8 cellular contexts compared by ENCODE assay signal in the genomic region with DNA sequence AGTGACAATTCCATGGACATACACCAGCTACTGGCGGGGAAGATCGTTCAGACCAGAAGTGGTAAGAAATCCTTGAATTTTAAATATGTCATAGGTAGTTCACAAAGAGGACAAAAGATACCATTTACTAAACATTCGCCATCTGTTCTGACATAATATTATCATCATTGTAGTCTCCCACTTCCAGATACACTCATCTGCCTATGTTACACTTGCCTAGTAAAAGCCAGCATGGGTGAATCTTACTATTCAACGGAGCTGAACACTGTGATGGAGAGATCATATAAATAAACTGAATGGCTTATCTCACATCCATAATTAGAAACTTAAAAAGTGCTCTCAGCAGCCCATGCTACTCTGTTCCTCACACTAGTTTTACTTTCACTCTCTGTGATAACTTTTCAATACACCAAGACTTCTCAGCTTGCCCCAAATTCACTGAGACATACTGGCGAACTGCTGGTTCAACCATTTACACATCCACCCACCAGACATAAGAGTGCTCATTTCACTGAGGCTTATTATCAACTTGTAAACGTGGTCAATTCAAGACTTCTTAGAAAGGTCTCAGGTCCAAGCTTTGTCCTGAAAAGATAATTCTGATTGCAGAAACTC. TPM values are rescaled to one million over a fixed set of nuclear protein-coding genes. Genes with fewer than 3 reads are reported as not detected.
DNase-seq lines count a peak whose midpoint lies in the region; ATAC-seq and TF ChIP-seq lines count a peak whose summit lies in the region.

No MANE protein-coding gene starts in this region.

- peak overlapping the region; percentile 100 for H3K27ac Mint-ChIP-seq in memory B cell

- WGBS in mammary epithelial cell (ENCODE audit: low coverage, missing lambda C conversion rate), result 14% methylated on average over 6 of the region's 6 CpGs

- peaks cover 31% of the 10 kb centered on the region for H3K4me1 Mint-ChIP-seq in memory B cell

- H3K79me2 ChIP-seq in MM.1S (ENCODE audit: low read length), result peaks cover 49% of the 10 kb centered on the region
- peaks cover 46% of the 10 kb centered on the region for H3K79me2 ChIP-seq in mammary epithelial cell (ENCODE audit: insufficient read depth, low read length)

- H3K36me3 Mint-ChIP-seq in memory B cell, result peaks cover 4% of the 10 kb centered on the region

- no peak for TF ChIP-seq POLR2A in uterus (IDR thresholded peaks at IDR 0.05)

- TF ChIP-seq CTCF in MM.1S (IDR thresholded peaks at IDR 0.05; ENCODE audit: low read length) (no peak; the same call in 1 of the 2 replicates), mammary epithelial cell (conservative IDR thresholded peaks at IDR 0.05 in 1 of 2, IDR thresholded peaks at IDR 0.05 in 1 of 2; ENCODE audit: extremely low read depth in 1 of 2, insufficient read depth in 1 of 2, low read depth in 1 of 2, low read length in 2 of 2) (peak in 1 of 2 donors; percentile 72), uterus (IDR thresholded peaks at IDR 0.05) (no peak)

- H3K27ac ChIP-seq in MM.1S (ENCODE audit: low read length), result peak overlapping the region; percentile 96
- peak overlapping the region; percentile 95 for H3K27ac ChIP-seq in mammary epithelial cell (ENCODE audit: insufficient read depth, low read depth, low read length)
- H3K27ac ChIP-seq in uterus, result peak overlapping the region; percentile 98

- peaks cover 24% of the 10 kb centered on the region for H3F3A ChIP-seq in MM.1S (ENCODE audit: insufficient read depth, low read length)

- H3K27me3 ChIP-seq in HAP-1 (ENCODE audit: low read depth), result no peaks in the 10 kb centered on the region
- H3K27me3 ChIP-seq in MM.1S (replicated peaks; ENCODE audit: insufficient read depth, low read length), result no peaks in the 10 kb centered on the region
- no peaks in the 10 kb centered on the region for H3K27me3 ChIP-seq in mammary epithelial cell (ENCODE audit: insufficient read depth, low read length)
- no peaks in the 10 kb centered on the region for H3K27me3 ChIP-seq in uterus

- no peaks in the 10 kb centered on the region for H3K9me2 ChIP-seq in MM.1S (replicated peaks; ENCODE audit: insufficient read depth, low read length)

- dilution Hi-C loops in mammary epithelial cell (cut with HindIII; ENCODE audit: low sequenced_read_pairs), result no loop called here

- H3K4me2 ChIP-seq in MM.1S (ENCODE audit: low read depth, low read length) (peak overlapping the region; percentile 62), mammary epithelial cell (ENCODE audit: insufficient read depth, low read depth, low read length) (peak overlapping the region; percentile 78)

- H3K4me1 ChIP-seq in HAP-1 (peaks cover 9% of the 10 kb centered on the region), MM.1S (ENCODE audit: low read length) (peaks cover 16% of the 10 kb centered on the region), mammary epithelial cell (ENCODE audit: insufficient read depth, low read length) (peaks cover 13% of the 10 kb centered on the region), uterus (peaks cover 7 to 8% of the 10 kb centered on the region in 2 donors)

- no TSS peak for BruUV-seq in mammary epithelial cell (replicated peaks; lab: Mats Ljungman, UMichigan)

- intact Hi-C loops in mammary epithelial cell (cut with micrococcal nuclease) (loop anchor here (1.0 to 5.0 kb wide), 6 partner anchors 16 to 257 kb away; a partner anchor contains a TSS), uterus (cut with DNase I; ENCODE audit: low total_unique reads) (no loop called here)

- no peaks in the 10 kb centered on the region for H3K27me3 Mint-ChIP-seq in memory B cell

- peak; percentile 52 for ATAC-seq in memory B cell (ENCODE audit: low read depth)

- peak overlapping the region; percentile 56 for H2AFZ ChIP-seq in MM.1S (ENCODE audit: low read length)
- peak overlapping the region; percentile 93 for H2AFZ ChIP-seq in mammary epithelial cell (ENCODE audit: low read depth, low read length)

- peak overlapping the region; percentile 99 for H3K4me3 Mint-ChIP-seq in memory B cell

- CTCF ChIA-PET in mammary epithelial cell (lab: Charles Lee; ENCODE audit: low non-redundant PET), result no interaction called here

- in situ Hi-C loops in HAP-1 (cut with MboI; ENCODE audit: low sequenced_read_pairs) (no loop called here), mammary epithelial cell (cut with MboI; ENCODE audit: low sequenced_read_pairs in 2 of 2) (no loop called here)

- H3K36me3 ChIP-seq in HAP-1 (replicated peaks) (peaks cover 6% of the 10 kb centered on the region; the same call in 1 of the 2 replicates), MM.1S (replicated peaks; ENCODE audit: insufficient read depth, low read length) (0 out of 2 replicates have a peak, but pooled peaks cover 6% of the 10 kb centered on the region), mammary epithelial cell (ENCODE audit: insufficient read depth, low read length) (no peaks in the 10 kb centered on the region), uterus (no peaks in the 10 kb centered on the region)

- DNase-seq in DMS53 treated with DMSO at 0.1 percent for 48 hours (lab: John Stamatoyannopoulos, UW; ENCODE audit: unreplicated experiment), result peak; percentile 74
- DNase-seq in DMS53 (lab: John Stamatoyannopoulos, UW), result no peak
- DNase-seq in HAP-1 (ENCODE audit: low spot score in 2 of 2), result no peak
- peak; percentile 89 for DNase-seq in MM.1S
- DNase-seq in mammary epithelial cell, result no peak
- no peak for DNase-seq in memory B cell (ENCODE audit: low spot score in 2 of 2)
- DNase-seq in uterus, result peak in 1 of 2 donors; percentile 16
- no peak for DNase-seq in HuH-7 (ENCODE audit: low spot score)

- H3K9me3 Mint-ChIP-seq in memory B cell, result no peaks in the 10 kb centered on the region

- no peaks in the 10 kb centered on the region for H3K9me3 ChIP-seq in HAP-1
- no peaks in the 10 kb centered on the region for H3K9me3 ChIP-seq in MM.1S (replicated peaks; ENCODE audit: insufficient read depth, low read length)
- no peaks in the 10 kb centered on the region for H3K9me3 ChIP-seq in mammary epithelial cell (replicated peaks; ENCODE audit: insufficient read depth, low read length)
- H3K9me3 ChIP-seq in uterus, result no peaks in the 10 kb centered on the region

- H4K20me1 ChIP-seq in MM.1S (ENCODE audit: insufficient read depth, low read length), result peaks cover 37% of the 10 kb centered on the region
- peaks cover 22% of the 10 kb centered on the region for H4K20me1 ChIP-seq in mammary epithelial cell (ENCODE audit: insufficient read depth, low read length)

- peak overlapping the region; percentile 99 for H3K9ac ChIP-seq in MM.1S (ENCODE audit: low read length)
- H3K9ac ChIP-seq in mammary epithelial cell (ENCODE audit: insufficient read depth, low read length), result peak overlapping the region; percentile 97

- H3K4me3 ChIP-seq in HAP-1, result peak overlapping the region; percentile 93
- peak overlapping the region; percentile 99 for H3K4me3 ChIP-seq in MM.1S (ENCODE audit: low read length)
- peak overlapping the region; percentile 48 to 87 (median 65) for H3K4me3 ChIP-seq in mammary epithelial cell (replicated peaks in 1 of 3; ENCODE audit: insufficient read depth in 1 of 3, low read depth in 2 of 3, low read length in 3 of 3)
- peak overlapping the region; percentile 91 to 97 for H3K4me3 ChIP-seq in uterus

RNA-seq across cellular contexts. Expression of a gene that starts 0.5 kb away (rescaled TPM):
- total RNA-seq in mammary epithelial cell (100 to 1,000 TPM in 1 of 2 donors, 10 to 100 TPM in 1; 56.3 to 177 TPM), uterus (100 to 1,000 TPM in 1 of 4 donors, 10 to 100 TPM in 3; 32.1 to 210 (median 76.1) TPM)
- polyA plus RNA-seq in mammary epithelial cell, result 49.5 TPM
- 165 TPM for polyA minus RNA-seq in mammary epithelial cell

Comparison
In these comparisons a context has a peak if more than half of its experiments do, and no peak if none do; other contexts are left out.
1. DNase-seq: peak in DMS53 treated with DMSO at 0.1 percent for 48 hours (single experiment) and MM.1S (single experiment); none in DMS53 (single experiment), HAP-1 (0 of 2), mammary epithelial cell (single experiment), memory B cell (0 of 2) and HuH-7 (single experiment).
2. Peak in every context shown above with its lines, with median percentiles within 50 percentile points of each other: H3K4me3 ChIP-seq and H3K27ac ChIP-seq.